Comparison of ENCODE assay signal across 8 cellular contexts in genomic region chr11:36744375-36745168, GRCh38.
DNase-seq lines count a peak whose midpoint lies in the region; ATAC-seq lines count a peak whose summit lies in the region.

No MANE protein-coding gene starts in this region.

- ATAC-seq in GM21723 (IDR thresholded peaks at IDR 0.05; ENCODE audit: unreplicated experiment): peak; percentile 30
- no peak for ATAC-seq in GM18511 (IDR thresholded peaks at IDR 0.05; ENCODE audit: unreplicated experiment)

- DNase-seq in C1 segment of cervical spinal cord (lab: John Stamatoyannopoulos, UW) (peak in 10 of 14 donors; percentile 3 to 58 (median 26)), NCI-H345 (lab: John Stamatoyannopoulos, UW) (peak; percentile 41), medulla oblongata (ENCODE audit: extremely low spot score) (peak; percentile 84)
- DNase-seq in activated CD4-positive, alpha-beta T cell treated with anti-CD3 and anti-CD28 coated beads, Interleukin-2, amount 50 U/mL, for 1 hour: peak; percentile 49
- DNase-seq in effector CD4-positive, alpha-beta T cell: peak; percentile 25
- peak; percentile 8 to 34 for DNase-seq in stimulated activated CD8-positive, alpha-beta memory T cell treated with anti-CD3 and anti-CD28 coated beads, Interleukin-2, amount 100 ng/mL, for 1 hour (ENCODE audit: low read depth in 2 of 2)

Comparison
In these comparisons a context has a peak if more than half of its experiments do, and no peak if none do; other contexts are left out.
1. DNase-seq: peak in every context shown above with its lines; median percentile 84 in medulla oblongata; 49 in activated CD4-positive, alpha-beta T cell treated with anti-CD3 and anti-CD28 coated beads, Interleukin-2, amount 50 U/mL, for 1 hour; 41 in NCI-H345; 26 in C1 segment of cervical spinal cord; 25 in effector CD4-positive, alpha-beta T cell; 21 in stimulated activated CD8-positive, alpha-beta memory T cell treated with anti-CD3 and anti-CD28 coated beads, Interleukin-2, amount 100 ng/mL, for 1 hour.